ENCODE assay signal across 10 cellular contexts in genomic region chr5:87103616-87104287, GRCh38.
DNase-seq lines count a peak whose midpoint lies in the region; ATAC-seq and TF ChIP-seq lines count a peak whose summit lies in the region.
"Had no signal": no experiment of that assay in that cellular context is flagged by ENCODE, and none has a peak within 500 bp of the region (broad histone marks: within the 10 kb centered on the region; RNA-seq: fewer than 3 reads in every experiment).

No MANE protein-coding gene starts in this region.

- H3K4me1 ChIP-seq in transverse colon: peaks cover 8 to 46% (median 17%) of the 10 kb centered on the region in 4 donors

- in situ Hi-C loops in transverse colon (cut with MboI; ENCODE audit: low pct_ligation_motif_present in 1 of 4, low pct_unique_long_range_greater_than_20kb in 1 of 4, low sequenced_read_pairs in 3 of 4): no loop called here

- no peaks in the 10 kb centered on the region for H3K27me3 Mint-ChIP-seq in activated naive CD8-positive, alpha-beta T cell
- H3K27me3 Mint-ChIP-seq in activated naive CD8-positive, alpha-beta T cell treated with anti-CD3 and anti-CD28 coated beads for 36 hours: no peaks in the 10 kb centered on the region
- no peaks in the 10 kb centered on the region for H3K27me3 Mint-ChIP-seq in effector memory CD8-positive, alpha-beta T cell

- H3K9me3 Mint-ChIP-seq in activated naive CD8-positive, alpha-beta T cell (ENCODE audit: low read depth): peaks cover 3% of the 10 kb centered on the region
- H3K9me3 Mint-ChIP-seq in activated naive CD8-positive, alpha-beta T cell treated with anti-CD3 and anti-CD28 coated beads for 36 hours: peaks cover 3% of the 10 kb centered on the region
- peaks cover 0 to 7% of the 10 kb centered on the region in 2 donors for H3K9me3 Mint-ChIP-seq in effector memory CD8-positive, alpha-beta T cell

- no peaks in the 10 kb centered on the region for H3K9me3 ChIP-seq in transverse colon
- H3K9me3 ChIP-seq: neutrophil had no signal

- H3K36me3 ChIP-seq in transverse colon: no peaks in the 10 kb centered on the region
- H3K36me3 ChIP-seq: neutrophil had no signal

- H3K27ac ChIP-seq in transverse colon: peak overlapping the region; percentile 19 to 76 (median 44)
- H3K27ac ChIP-seq: neutrophil had no signal

- TF ChIP-seq POLR2A in transverse colon (IDR thresholded peaks at IDR 0.05): no peak

- no peak for TF ChIP-seq EP300 in transverse colon (IDR thresholded peaks at IDR 0.05; ENCODE audit: low read depth)

- peak overlapping the region; percentile 44 for H3K4me3 Mint-ChIP-seq in activated naive CD8-positive, alpha-beta T cell
- no peak overlapping the region for H3K4me3 Mint-ChIP-seq in activated naive CD8-positive, alpha-beta T cell treated with anti-CD3 and anti-CD28 coated beads for 36 hours
- no peak overlapping the region for H3K4me3 Mint-ChIP-seq in effector memory CD8-positive, alpha-beta T cell

- H3K36me3 Mint-ChIP-seq in activated naive CD8-positive, alpha-beta T cell: no peaks in the 10 kb centered on the region
- peaks cover 4% of the 10 kb centered on the region for H3K36me3 Mint-ChIP-seq in activated naive CD8-positive, alpha-beta T cell treated with anti-CD3 and anti-CD28 coated beads for 36 hours
- H3K36me3 Mint-ChIP-seq in effector memory CD8-positive, alpha-beta T cell (ENCODE audit: insufficient read depth): no peaks in the 10 kb centered on the region

- H3K27me3 ChIP-seq in transverse colon: no peaks in the 10 kb centered on the region
- H3K27me3 ChIP-seq: neutrophil had no signal

- H3K4me1 Mint-ChIP-seq in activated naive CD8-positive, alpha-beta T cell (ENCODE audit: low read depth): peaks cover 23% of the 10 kb centered on the region
- H3K4me1 Mint-ChIP-seq in activated naive CD8-positive, alpha-beta T cell treated with anti-CD3 and anti-CD28 coated beads for 36 hours: peaks cover 28% of the 10 kb centered on the region
- peaks cover 11 to 29% of the 10 kb centered on the region in 2 donors for H3K4me1 Mint-ChIP-seq in effector memory CD8-positive, alpha-beta T cell (ENCODE audit: low read depth in 2 of 2)

- no peak for TF ChIP-seq CTCF in transverse colon (IDR thresholded peaks at IDR 0.05)

- DNase-seq in activated naive CD8-positive, alpha-beta T cell treated with anti-CD3 and anti-CD28 coated beads for 36 hours: no peak
- no peak for DNase-seq in transverse colon
- DNase-seq in stimulated activated CD4-positive, alpha-beta T cell treated with anti-CD3 and anti-CD28 coated beads, Interleukin-4, amount 100 ng/mL, for 4 hours: no peak
- DNase-seq in COR-L47 (lab: John Stamatoyannopoulos, UW): no peak
- no peak for DNase-seq in effector memory CD8-positive, alpha-beta T cell
- DNase-seq: NCI-H748 treated with DMSO at 0.1 percent for 48 hours had no signal

- intact Hi-C loops in transverse colon (cut with DNase I; ENCODE audit: low total_unique reads): no loop called here

- ATAC-seq in HG02678 (IDR thresholded peaks at IDR 0.05; ENCODE audit: unreplicated experiment) (peak; percentile 94), HG03558 (IDR thresholded peaks at IDR 0.05; ENCODE audit: extremely low read depth, unreplicated experiment) (peak; percentile 68)
- ATAC-seq in effector memory CD8-positive, alpha-beta T cell (replicated peaks): no peak

- H3K27ac Mint-ChIP-seq in activated naive CD8-positive, alpha-beta T cell: peak overlapping the region; percentile 54
- H3K27ac Mint-ChIP-seq in activated naive CD8-positive, alpha-beta T cell treated with anti-CD3 and anti-CD28 coated beads for 36 hours: no peak overlapping the region
- H3K27ac Mint-ChIP-seq in effector memory CD8-positive, alpha-beta T cell: no peak overlapping the region

- H3K4me3 ChIP-seq in transverse colon: no peak overlapping the region
